ENCODE assay signal across 8 cellular contexts in genomic region chr11:118435233-118435892, GRCh38. TPM values are rescaled to one million over a fixed set of nuclear protein-coding genes. Genes with fewer than 3 reads are reported as not detected.
DNase-seq lines count a peak whose midpoint lies in the region; ATAC-seq and TF ChIP-seq lines count a peak whose summit lies in the region.

No MANE protein-coding gene starts in this region.

- H3K79me2 ChIP-seq in OCI-LY7 (ENCODE audit: insufficient read depth, low read depth, low read length) = peaks cover 38% of the 10 kb centered on the region

- peak overlapping the region; percentile 86 for H3K4me3 ChIP-seq in Jurkat, Clone E6-1 (ENCODE audit: low read length)
- H3K4me3 ChIP-seq in OCI-LY7 (ENCODE audit: low read depth, low read length, poor library complexity, severe bottlenecking) = peak overlapping the region; percentile 87
- peak overlapping the region; percentile 88 to 94 for H3K4me3 ChIP-seq in testis

- H3K36me3 ChIP-seq in OCI-LY7 (ENCODE audit: insufficient read depth, low read length) (peaks cover 16% of the 10 kb centered on the region; the same call in 1 of the 2 replicates), testis (ENCODE audit: low read depth, missing control alignments) (no peaks in the 10 kb centered on the region)

- H3K36me3 Mint-ChIP-seq in naive thymus-derived CD8-positive, alpha-beta T cell = peaks cover 0 to 11% (median 0%) of the 10 kb centered on the region in 3 donors

- DNase-seq in COR-L47 (lab: John Stamatoyannopoulos, UW) = peak; percentile 81
- peak; percentile 95 for DNase-seq in Jurkat, Clone E6-1 (ENCODE audit: low read depth, low spot score)
- peak; percentile 97 for DNase-seq in OCI-LY7 (ENCODE audit: low spot score)
- DNase-seq in activated T-cell treated with anti-CD3 and anti-CD28 coated beads for 4 hours = peak; percentile 21
- DNase-seq in naive thymus-derived CD8-positive, alpha-beta T cell = peak in 6 of 10 donors; percentile 49 to 87 (median 51)
- DNase-seq in testis = peak; percentile 54

- H3K4me2 ChIP-seq in OCI-LY7 (ENCODE audit: low read length) = peak overlapping the region; percentile 95

- peaks cover 25 to 47% (median 29%) of the 10 kb centered on the region in 4 donors for H3K4me1 Mint-ChIP-seq in naive thymus-derived CD8-positive, alpha-beta T cell

- TF ChIP-seq POLR2A in testis (IDR thresholded peaks at IDR 0.05) = no peak

- WGBS in testis, 2 donors = 0% methylated on average over 36 to 38 of the region's 38 CpGs

- POLR2A ChIA-PET in OCI-LY7 (lab: Charles Lee) = interaction anchor here (0.8 to 1.8 kb wide), 11 partner anchors 8 to 137 kb away, joined by 3 to 14 read pairs (median 4); partner anchors contain the start of gene ARCN1
- POLR2A ChIA-PET in naive thymus-derived CD8-positive, alpha-beta T cell (lab: Charles Lee) = interaction anchor here (0.5 to 3.0 kb wide), 27 partner anchors 8 to 843 kb away, joined by 3 to 43 read pairs (median 4); partner anchors contain the start of genes ARCN1, ATP5MG, CD3D and CD3G

- CTCF ChIA-PET in OCI-LY7 (lab: Charles Lee; ENCODE audit: unreplicated experiment) = interaction anchor here (0.6 kb wide), 1 partner anchor 586 kb away, joined by 3 read pairs; no protein-coding TSS in a partner anchor

- H3K27ac ChIP-seq in OCI-LY7 (ENCODE audit: low read depth, low read length, poor library complexity, severe bottlenecking) (peak overlapping the region; percentile 93), testis (peak overlapping the region; percentile 83 to 96)

- H3K27me3 ChIP-seq in testis = no peaks in the 10 kb centered on the region

- peaks cover 33% of the 10 kb centered on the region for H3K4me1 ChIP-seq in OCI-LY7 (ENCODE audit: insufficient read depth, low read length, poor library complexity, severe bottlenecking)
- H3K4me1 ChIP-seq in testis = peaks cover 15% of the 10 kb centered on the region

- ATAC-seq in GM21515 (IDR thresholded peaks at IDR 0.05; ENCODE audit: unreplicated experiment) (peak; percentile 25), esophagus mucosa (peak; percentile 0)
- ATAC-seq in naive thymus-derived CD8-positive, alpha-beta T cell = peak; percentile 19 to 44

- no peaks in the 10 kb centered on the region for H3K9me3 ChIP-seq in OCI-LY7 (ENCODE audit: low read length)
- H3K9me3 ChIP-seq in testis = no peaks in the 10 kb centered on the region

- no TSS peak for BruUV-seq in OCI-LY7 (replicated peaks; lab: Mats Ljungman, UMichigan)

- H2AFZ ChIP-seq in OCI-LY7 (ENCODE audit: low read length) = peak overlapping the region; percentile 72

- peaks cover 19% of the 10 kb centered on the region for H4K20me1 ChIP-seq in OCI-LY7 (ENCODE audit: insufficient read depth, low read length)

- H3K27ac Mint-ChIP-seq in naive thymus-derived CD8-positive, alpha-beta T cell = peak overlapping the region; percentile 89 to 98 (median 96)

- peak overlapping the region; percentile 82 to 99 (median 94) for H3K4me3 Mint-ChIP-seq in naive thymus-derived CD8-positive, alpha-beta T cell

- no peak; the same call in 1 of the 2 replicates for TF ChIP-seq CTCF in OCI-LY7 (conservative IDR thresholded peaks at IDR 0.05; ENCODE audit: low read length)
- TF ChIP-seq CTCF in testis (IDR thresholded peaks at IDR 0.05) = no peak

- no peaks in the 10 kb centered on the region for H3K27me3 Mint-ChIP-seq in naive thymus-derived CD8-positive, alpha-beta T cell

- intact Hi-C loops in OCI-LY7 (cut with micrococcal nuclease; ENCODE audit: unreplicated experiment) = loop anchor here (1.0 to 5.0 kb wide), 4 partner anchors 34 to 428 kb away; partner anchors contain the start of genes ARCN1 and ATP5MG
- intact Hi-C loops in testis (cut with DNase I; ENCODE audit: low total_unique reads) = no loop called here

- no peaks in the 10 kb centered on the region for H3K9me3 Mint-ChIP-seq in naive thymus-derived CD8-positive, alpha-beta T cell

- H3K9me2 ChIP-seq in OCI-LY7 (ENCODE audit: insufficient read depth, low read length) = no peaks in the 10 kb centered on the region

RNA-seq across cellular contexts. Expression of gene KMT2A, which starts 0.9 kb away (rescaled TPM):
- polyA plus RNA-seq in Jurkat, Clone E6-1 (2012; ENCODE audit: insufficient read depth, insufficient read length) = 27.5 TPM
- total RNA-seq in OCI-LY7 (2014; rRNA removed; shearing (Covaris generic)) = 55.8 and 58.8 TPM in 2 replicates
- 90.0 and 96.4 TPM in 2 replicates for total RNA-seq in OCI-LY7 (2022)
- 25.6 TPM for total RNA-seq in esophagus mucosa
- total RNA-seq in naive thymus-derived CD8-positive, alpha-beta T cell = 100 to 1,000 TPM; 149 to 161 TPM
- 10 to 100 TPM; 16.9 to 30.5 (median 19.5) TPM for polyA plus RNA-seq in naive thymus-derived CD8-positive, alpha-beta T cell
- 100 to 1,000 TPM; 106 to 107 TPM for total RNA-seq in testis
- polyA plus RNA-seq in testis (ENCODE audit: insufficient read depth, low read depth, low replicate concordance) = 22.7 TPM

RNA-seq across cellular contexts. Expression of gene ATP5MG, which starts 34.0 kb away (rescaled TPM):
- 923 TPM for polyA plus RNA-seq in Jurkat, Clone E6-1 (2012; ENCODE audit: insufficient read depth, insufficient read length)
- total RNA-seq in OCI-LY7 (2014; rRNA removed; shearing (Covaris generic)) = 212 and 222 TPM in 2 replicates
- 266 and 294 TPM in 2 replicates for total RNA-seq in OCI-LY7 (2022)
- total RNA-seq in esophagus mucosa = 186 TPM
- total RNA-seq in naive thymus-derived CD8-positive, alpha-beta T cell = 100 to 1,000 TPM; 145 to 172 TPM
- 100 to 1,000 TPM; 649 to 923 (median 790) TPM for polyA plus RNA-seq in naive thymus-derived CD8-positive, alpha-beta T cell
- 10 to 100 TPM; 35.9 to 40.0 TPM for total RNA-seq in testis
- polyA plus RNA-seq in testis (ENCODE audit: insufficient read depth, low read depth, low replicate concordance) = 193 TPM

Comparison
In these comparisons a context has a peak if more than half of its experiments do, and no peak if none do; other contexts are left out.
1. Peak in every context shown above with its lines: DNase-seq, ATAC-seq, H3K4me3 ChIP-seq and H3K27ac ChIP-seq.
2. DNase-seq: peak in every context shown above with its lines; median percentile 97 in OCI-LY7; 95 in Jurkat, Clone E6-1; 81 in COR-L47; 54 in testis; 51 in naive thymus-derived CD8-positive, alpha-beta T cell; 21 in activated T-cell treated with anti-CD3 and anti-CD28 coated beads for 4 hours.